Comparison of ENCODE assay signal across 8 cellular contexts in the genomic region with DNA sequence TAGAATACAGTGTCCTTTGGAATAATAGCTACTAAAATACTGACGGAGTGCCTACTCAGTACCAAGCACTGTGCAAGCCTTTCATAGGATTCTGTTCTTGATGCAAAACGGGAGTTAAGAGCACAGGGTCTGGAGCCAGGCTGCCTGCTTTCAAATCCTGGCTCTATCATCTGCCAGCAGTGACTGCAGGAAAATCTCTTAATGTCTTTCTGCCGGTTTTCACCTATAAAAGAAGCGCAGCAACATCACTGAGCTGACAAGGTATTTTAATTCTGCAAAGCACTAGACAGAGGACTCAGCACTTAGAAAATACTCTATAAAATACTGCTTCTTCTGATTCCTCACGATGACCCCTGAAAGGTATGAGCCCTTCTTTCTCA. TPM values are rescaled to one million over a fixed set of nuclear protein-coding genes. Genes with fewer than 3 reads are reported as not detected.
DNase-seq lines count a peak whose midpoint lies in the region; ATAC-seq and TF ChIP-seq lines count a peak whose summit lies in the region.

No MANE protein-coding gene starts in this region.

- no peaks in the 10 kb centered on the region for H3K9me3 Mint-ChIP-seq in Caco-2 (ENCODE audit: unreplicated experiment)
- no peaks in the 10 kb centered on the region for H3K9me3 Mint-ChIP-seq in IgD-negative memory B cell
- H3K9me3 Mint-ChIP-seq in natural killer cell, result no peaks in the 10 kb centered on the region

- H3K36me3 Mint-ChIP-seq in Caco-2 (ENCODE audit: insufficient read depth, unreplicated experiment) (peaks cover 29% of the 10 kb centered on the region), IgD-negative memory B cell (peaks cover 2% of the 10 kb centered on the region), natural killer cell (peaks cover 9% of the 10 kb centered on the region)

- BruUV-seq in Caco-2 (replicated peaks; lab: Mats Ljungman, UMichigan), result no TSS peak

- DNase-seq in Caco-2 (no peak), cerebellar cortex (ENCODE audit: low spot score) (peak; percentile 22), natural killer cell (no peak), HuH-7.5 (ENCODE audit: low spot score) (no peak), AG08396 (ENCODE audit: low spot score) (no peak)

- H3K4me1 Mint-ChIP-seq in Caco-2 (ENCODE audit: low read depth, unreplicated experiment) (peaks cover 21% of the 10 kb centered on the region), IgD-negative memory B cell (peaks cover 4 to 21% (median 15%) of the 10 kb centered on the region in 3 donors), natural killer cell (peaks cover 23 to 24% of the 10 kb centered on the region in 2 donors)

- CTCF ChIA-PET in Caco-2 (lab: Charles Lee), result interaction anchor here (0.6 kb wide), 1 partner anchor 83 kb away, joined by 4 read pairs; no protein-coding TSS in a partner anchor

- ATAC-seq in natural killer cell, result peak in 1 of 3 donors; percentile 15
- no peak for ATAC-seq in GM19351 (IDR thresholded peaks at IDR 0.05; ENCODE audit: unreplicated experiment)
- ATAC-seq in GM21528 (IDR thresholded peaks at IDR 0.05; ENCODE audit: low FRiP score, unreplicated experiment), result no peak

- no peaks in the 10 kb centered on the region for H3K27me3 ChIP-seq in Caco-2 (replicated peaks; ENCODE audit: control insufficient read depth, insufficient read depth, low read length)

- H3K9me3 ChIP-seq in Caco-2, result no peaks in the 10 kb centered on the region

- H3K27me3 Mint-ChIP-seq in Caco-2 (ENCODE audit: insufficient read depth, unreplicated experiment), result no peaks in the 10 kb centered on the region
- no peaks in the 10 kb centered on the region for H3K27me3 Mint-ChIP-seq in IgD-negative memory B cell
- H3K27me3 Mint-ChIP-seq in natural killer cell (ENCODE audit: low read depth in 2 of 2), result peaks cover 8 to 17% of the 10 kb centered on the region in 2 donors

- H3K4me1 ChIP-seq in Caco-2, result peaks cover 27% of the 10 kb centered on the region

- no peak for TF ChIP-seq CTCF in Caco-2 (IDR thresholded peaks at IDR 0.05; ENCODE audit: insufficient read depth in 1 of 2, low read depth in 1 of 2, low read length in 1 of 2, severe bottlenecking in 1 of 2, unreplicated experiment in 1 of 2)
- TF ChIP-seq CTCF in natural killer cell (IDR thresholded peaks at IDR 0.05), result no peak

- intact Hi-C loops in Caco-2 (cut with micrococcal nuclease; ENCODE audit: unreplicated experiment), result no loop called here
- intact Hi-C loops in natural killer cell (cut with micrococcal nuclease), result no loop called here

- H3K27ac Mint-ChIP-seq in Caco-2 (ENCODE audit: unreplicated experiment), result peak overlapping the region; percentile 79
- H3K27ac Mint-ChIP-seq in IgD-negative memory B cell, result peak overlapping the region in 2 of 3 donors; percentile 64 to 95
- peak overlapping the region; percentile 8 to 96 for H3K27ac Mint-ChIP-seq in natural killer cell

- H3K36me3 ChIP-seq in Caco-2 (ENCODE audit: control insufficient read depth, insufficient read depth, low read length), result no peaks in the 10 kb centered on the region

- peak overlapping the region; percentile 94 for H3K4me3 ChIP-seq in Caco-2 (ENCODE audit: low read depth, low read length)

- peak overlapping the region; percentile 90 for H3K4me3 Mint-ChIP-seq in Caco-2 (ENCODE audit: unreplicated experiment)
- peak overlapping the region; percentile 88 to 95 (median 91) for H3K4me3 Mint-ChIP-seq in IgD-negative memory B cell
- peak overlapping the region; percentile 93 for H3K4me3 Mint-ChIP-seq in natural killer cell

- POLR2A ChIA-PET in Caco-2 (lab: Charles Lee), result interaction anchor here (0.9 kb wide), 1 partner anchor 116 kb away, joined by 3 read pairs; a partner anchor contains a TSS

RNA-seq across cellular contexts. Expression of a gene that starts 0.7 kb away (rescaled TPM):
- total RNA-seq in Caco-2 (2022) (41.9 and 47.2 TPM in 2 replicates), natural killer cell (10 to 100 TPM in 1 of 3 donors, 1 to 10 TPM in 2; 5.5 to 12.6 (median 7.6) TPM)
- 7.4 TPM for polyA plus RNA-seq in IgD-negative memory B cell
